8 cellular contexts compared by ENCODE assay signal in genomic region chr19:9828551-9829063, GRCh38. TPM values are rescaled to one million over a fixed set of nuclear protein-coding genes. Genes with fewer than 3 reads are reported as not detected.
DNase-seq lines count a peak whose midpoint lies in the region; ATAC-seq, FAIRE-seq and TF ChIP-seq lines count a peak whose summit lies in the region.

No MANE protein-coding gene starts in this region.

- H3K4ac ChIP-seq in trophoblast cell (ENCODE audit: low read depth, low read length), result peak overlapping the region; percentile 63

- no peak overlapping the region for H3K23ac ChIP-seq in trophoblast cell (ENCODE audit: low read length)

- H4K12ac ChIP-seq in trophoblast cell (ENCODE audit: low read depth, low read length), result no peak overlapping the region

- peak overlapping the region; percentile 74 for H3K4me3 ChIP-seq in epithelial cell of proximal tubule (ENCODE audit: low read depth, low read length)
- peak overlapping the region; percentile 86 for H3K4me3 ChIP-seq in trophoblast cell (ENCODE audit: low read depth, low read length)

- no peaks in the 10 kb centered on the region for H3K9me3 ChIP-seq in trophoblast cell (ENCODE audit: insufficient read depth, low read depth, low read length)

- peak overlapping the region; percentile 84 for H3K4me2 ChIP-seq in trophoblast cell (ENCODE audit: low read length)

- peaks cover 8 to 9% of the 10 kb centered on the region in 2 experiments for H3K4me1 ChIP-seq in trophoblast cell (ENCODE audit: control insufficient read depth in 1 of 2, insufficient read depth in 2 of 2, low read length in 2 of 2)

- POLR2A ChIA-PET in RWPE1 (lab: Yijun Ruan, JAX; ENCODE audit: low non-redundant PET), result no interaction called here

- in situ Hi-C loops in GM13977 (cut with MboI; ENCODE audit: low pct_unique_long_range_greater_than_20kb, low sequenced_read_pairs, unreplicated experiment), result no loop called here

- H2AFZ ChIP-seq in trophoblast cell (ENCODE audit: insufficient read depth, low read length, poor library complexity), result no peak overlapping the region

- no peak overlapping the region for H2BK120ac ChIP-seq in trophoblast cell (ENCODE audit: insufficient read depth, low read length, poor library complexity)

- DNase-seq in GF-D8 (lab: John Stamatoyannopoulos, UW) (peak; percentile 1), RWPE1 (ENCODE audit: low spot score) (no peak), epithelial cell of proximal tubule (ENCODE audit: low read depth) (no peak), trophoblast cell (no peak), DMS53 treated with DMSO at 0.1 percent for 48 hours (lab: John Stamatoyannopoulos, UW; ENCODE audit: unreplicated experiment) (no peak), H54 (ENCODE audit: insufficient read length, low spot score) (no peak), GM13977 (ENCODE audit: low spot score) (no peak)

- H2BK12ac ChIP-seq in trophoblast cell (ENCODE audit: low read length), result no peak overlapping the region

- peaks cover 4% of the 10 kb centered on the region for H3K79me1 ChIP-seq in trophoblast cell (ENCODE audit: low read length)

- H3K18ac ChIP-seq in trophoblast cell (ENCODE audit: low read length), result peak overlapping the region; percentile 22

- peak overlapping the region; percentile 49 for H3K9ac ChIP-seq in trophoblast cell (ENCODE audit: low read length)

- H3K27ac ChIP-seq in RWPE1, result peak overlapping the region; percentile 73
- H3K27ac ChIP-seq in trophoblast cell (ENCODE audit: low read depth, low read length), result no peak overlapping the region

- CTCF ChIA-PET in RWPE1 (lab: Yijun Ruan, JAX), result interaction anchor here (0.6 kb wide), 1 partner anchor 157 kb away, joined by 3 read pairs; no protein-coding TSS in a partner anchor

- peaks cover 9 to 11% of the 10 kb centered on the region in 2 experiments for H3K36me3 ChIP-seq in trophoblast cell (ENCODE audit: control insufficient read depth in 1 of 2, insufficient read depth in 2 of 2, low read length in 2 of 2)

- H2BK5ac ChIP-seq in trophoblast cell (ENCODE audit: low read depth, low read length, poor library complexity), result no peak overlapping the region

- peak overlapping the region; percentile 79 for H4K91ac ChIP-seq in trophoblast cell (ENCODE audit: low read depth, low read length)

- H3K79me2 ChIP-seq in trophoblast cell (ENCODE audit: control insufficient read depth, insufficient read depth, low read length, poor library complexity), result peaks cover 8% of the 10 kb centered on the region

- no CpG with 5 or more reads among the region's 13 CpGs for WGBS in trophoblast cell (ENCODE audit: extremely low coverage, insufficient coverage, insufficient read length)

- TF ChIP-seq POLR2A in H54 (IDR thresholded peaks at IDR 0.05; ENCODE audit: low read depth, low read length), result no peak

- ATAC-seq in HG03342 (IDR thresholded peaks at IDR 0.05; ENCODE audit: unreplicated experiment), result no peak

- H3K14ac ChIP-seq in trophoblast cell (ENCODE audit: low read length), result no peak overlapping the region

- H3K27me3 ChIP-seq in trophoblast cell (ENCODE audit: insufficient read depth, low read length), result no peaks in the 10 kb centered on the region

- H2AK5ac ChIP-seq in trophoblast cell (ENCODE audit: low read length), result peak overlapping the region; percentile 34

- no peak for FAIRE-seq in H54 (lab: Jason Lieb, UNC)

- TF ChIP-seq CTCF in RWPE1 (conservative IDR thresholded peaks at IDR 0.05; ENCODE audit: low read depth) (no peak), epithelial cell of proximal tubule (conservative IDR thresholded peaks at IDR 0.05; ENCODE audit: low read depth, low read length) (no peak), GM13977 (IDR thresholded peaks at IDR 0.05; ENCODE audit: extremely low read depth, insufficient read depth, missing control alignments) (no peak)

- peak overlapping the region; percentile 96 for H4K8ac ChIP-seq in trophoblast cell (ENCODE audit: low read depth, low read length)

RNA-seq across cellular contexts. Expression of gene UBL5, which starts 0.9 kb away (rescaled TPM):
- 534 and 748 TPM in 2 replicates for total RNA-seq in epithelial cell of proximal tubule
- polyA plus RNA-seq in trophoblast cell (2013), result 314 and 343 TPM in 2 replicates

RNA-seq across cellular contexts. Expression of gene PIN1, which starts 6.5 kb away (rescaled TPM):
- total RNA-seq in epithelial cell of proximal tubule, result 114 and 195 TPM in 2 replicates
- 45.0 and 50.2 TPM in 2 replicates for polyA plus RNA-seq in trophoblast cell (2013)

RNA-seq across cellular contexts. Expression of gene FBXL12, which starts 9.7 kb away (rescaled TPM):
- 23.9 and 26.7 TPM in 2 replicates for total RNA-seq in epithelial cell of proximal tubule
- 30.8 and 31.5 TPM in 2 replicates for polyA plus RNA-seq in trophoblast cell (2013)
